ENCODE assay signal across 10 cellular contexts in the genomic region with DNA sequence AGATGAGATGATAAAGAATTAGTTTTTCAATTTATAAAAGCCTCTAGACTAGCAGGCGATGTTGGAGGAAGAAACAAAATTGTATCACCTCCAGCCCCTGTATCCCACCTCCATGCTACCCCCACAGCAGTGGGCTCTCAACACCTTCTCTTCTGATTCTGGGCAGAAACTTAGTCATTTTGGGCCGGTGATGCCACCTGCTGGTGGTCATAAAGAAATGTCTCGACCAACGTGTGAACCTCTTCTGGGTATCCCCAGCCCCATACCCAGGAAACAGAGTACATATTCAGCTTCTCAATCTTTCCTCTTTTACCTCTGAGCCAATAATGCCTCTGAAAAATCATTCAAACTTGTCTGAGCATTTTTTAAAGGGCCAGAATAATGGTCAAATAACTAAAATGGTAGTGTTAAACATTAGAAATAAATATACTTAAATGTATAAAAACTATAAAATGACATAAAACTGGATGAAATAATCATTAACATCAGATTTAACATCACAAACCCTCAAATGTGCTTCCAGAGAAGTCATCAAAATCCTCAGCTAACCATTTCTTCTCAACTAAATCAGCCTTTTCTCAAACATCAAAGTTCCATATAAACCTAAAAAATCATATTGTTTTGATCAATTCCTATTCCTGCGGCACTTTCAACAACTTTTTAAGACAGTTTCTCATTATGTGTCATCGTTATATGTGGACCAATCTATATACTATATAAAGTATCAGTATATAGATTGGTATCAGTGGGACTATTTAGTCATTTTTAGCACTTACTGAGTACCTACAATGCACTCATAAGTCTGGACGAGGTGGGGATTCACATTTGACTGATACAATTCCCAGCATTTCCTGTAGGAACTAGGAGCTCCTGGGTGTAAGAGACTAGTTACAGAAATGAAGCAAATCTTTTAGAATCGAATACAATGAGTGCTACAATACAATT.
DNase-seq lines count a peak whose midpoint lies in the region; ATAC-seq, FAIRE-seq and TF ChIP-seq lines count a peak whose summit lies in the region.
"Had no signal": no experiment of that assay in that cellular context is flagged by ENCODE, and none has a peak within 500 bp of the region (broad histone marks: within the 10 kb centered on the region; RNA-seq: fewer than 3 reads in every experiment).

No MANE protein-coding gene starts in this region.

- peak; percentile 11 for FAIRE-seq in TTC549 (lab: Jason Lieb, UNC)
- FAIRE-seq: A204.1, islet of Langerhans had no signal

- H3K36me3 ChIP-seq in body of pancreas (replicated peaks in 1 of 2; ENCODE audit: insufficient read depth in 1 of 2, low read depth in 2 of 2): peaks cover 0 to 7% of the 10 kb centered on the region in 2 donors

- H3K27ac ChIP-seq in body of pancreas: no peak overlapping the region

- 46 to 48% methylated on average over 8 of the region's 8 CpGs for WGBS in body of pancreas, 2 donors

- TF ChIP-seq CTCF in body of pancreas (IDR thresholded peaks at IDR 0.05): peak; percentile 34 to 55 (median 52)

- intact Hi-C loops in body of pancreas (cut with DNase I): no loop called here

- TF ChIP-seq POLR2A in body of pancreas (IDR thresholded peaks at IDR 0.05): no peak

- DNase-seq in DMS79 treated with DMSO at 0.1 percent for 48 hours (lab: John Stamatoyannopoulos, UW) (peak; percentile 3), DMS79 (lab: John Stamatoyannopoulos, UW) (no peak), NCI-H146 treated with DMSO at 0.1 percent for 48 hours (lab: John Stamatoyannopoulos, UW; ENCODE audit: unreplicated experiment) (peak; percentile 8), body of pancreas (peak; percentile 39 to 50 (median 42)), iris pigment epithelial cell (ENCODE audit: low read depth) (peak; percentile 66)
- peak; percentile 18 to 35 (median 24) for DNase-seq in stimulated activated CD4-positive, alpha-beta T cell treated with anti-CD3 and anti-CD28 coated beads, Interleukin-1b, Interleukin-23, amount 100 ng/mL, for 24 hours (ENCODE audit: low read depth in 4 of 4, low spot score in 1 of 4)

- peaks cover 5% of the 10 kb centered on the region for H3K4me1 ChIP-seq in body of pancreas

- ATAC-seq in body of pancreas: peak; percentile 55
- no peak for ATAC-seq in HG02642 (IDR thresholded peaks at IDR 0.05; ENCODE audit: poor library complexity, unreplicated experiment)

- H3K4me3 ChIP-seq in body of pancreas: no peak overlapping the region

- no peaks in the 10 kb centered on the region for H3K27me3 ChIP-seq in body of pancreas

- no peaks in the 10 kb centered on the region for H3K9me3 ChIP-seq in body of pancreas
